1 cellular context compared by ENCODE assay signal in genomic region chr1:229341811-229342304, GRCh38.
TF ChIP-seq lines count a peak whose summit lies in the region.

No MANE protein-coding gene starts in this region.

TF ChIP-seq in H1, 55 proteins besides CTCF, POLR2A, EP300 and RAD21 (continued from another document):
- TF ChIP-seq CBX8 (IDR thresholded peaks at IDR 0.05; ENCODE audit: borderline replicate concordance, low read depth, low read length) (no peak), KDM1A (IDR thresholded peaks at IDR 0.05; ENCODE audit: borderline replicate concordance, low read length) (no peak), CBX5 (IDR thresholded peaks at IDR 0.05; ENCODE audit: low read depth, low read length) (no peak), CTBP2 (IDR thresholded peaks at IDR 0.05; ENCODE audit: borderline replicate concordance, insufficient read depth, insufficient read length, low read length) (no peak), ASH2L (IDR thresholded peaks at IDR 0.05; ENCODE audit: low read length) (peak; percentile 40), SP4 (IDR thresholded peaks at IDR 0.05; ENCODE audit: low read length) (no peak), CHD7 (IDR thresholded peaks at IDR 0.05; ENCODE audit: insufficient replicate concordance, low read length) (no peak), BACH1 (IDR thresholded peaks at IDR 0.05; ENCODE audit: low read length) (no peak)
